Comparison of ENCODE assay signal across 8 cellular contexts in the genomic region with DNA sequence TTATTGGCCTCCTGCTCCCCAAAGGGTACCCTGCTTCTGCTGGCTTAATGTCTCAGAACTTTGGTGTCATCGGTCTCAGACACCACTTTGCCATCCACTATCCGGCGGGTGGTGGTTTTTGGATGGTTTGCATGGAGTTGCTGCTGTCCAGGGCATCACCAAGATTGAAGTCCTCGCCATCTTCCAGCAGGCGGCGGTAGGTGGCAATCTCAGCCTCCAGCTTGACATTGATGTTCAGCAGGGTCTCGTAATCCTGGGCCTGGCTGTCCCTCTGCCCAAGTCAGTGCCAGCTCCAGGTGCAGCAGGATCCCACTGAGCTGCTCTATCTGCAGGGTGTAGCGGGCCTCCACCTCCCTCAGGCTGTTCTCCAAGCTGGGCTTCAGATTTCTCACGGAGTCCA. TPM values are rescaled to one million over a fixed set of nuclear protein-coding genes. Genes with fewer than 3 reads are reported as not detected.
DNase-seq lines count a peak whose midpoint lies in the region; ATAC-seq and TF ChIP-seq lines count a peak whose summit lies in the region.
"Not testable (repeated sequence)": the region's sequence is repeated elsewhere in the genome, so short reads cannot be mapped to it uniquely, and the experiment has no call there.

No MANE protein-coding gene starts in this region.

- not testable (repeated sequence) for ATAC-seq in CD4-positive, CD25-positive, alpha-beta regulatory T cell (ENCODE audit: low read depth in 2 of 2)
- ATAC-seq in heart right ventricle, result peak in 3 of 8 donors; percentile 49 to 84 (median 52)

- peak; percentile 31 to 58 (median 40) for DNase-seq in CD4-positive, CD25-positive, alpha-beta regulatory T cell
- peak in 1 of 2 experiments; percentile 48 for DNase-seq in HL-60 (ENCODE audit: low read depth in 1 of 2, low spot score in 1 of 2)
- peak; percentile 54 for DNase-seq in OCI-M1 (lab: John Stamatoyannopoulos, UW)
- peak; percentile 64 to 70 for DNase-seq in activated CD4-positive, alpha-beta T cell treated with anti-CD3 and anti-CD28 coated beads, Interleukin-2, amount 50 U/mL, for 48 hours
- DNase-seq in astrocyte of the spinal cord (ENCODE audit: low read depth, low spot score), result not testable (repeated sequence)
- peak; percentile 72 to 79 for DNase-seq in heart right ventricle
- DNase-seq in osteocyte (ENCODE audit: extremely low spot score, unreplicated experiment), result peak; percentile 89
- DNase-seq in stimulated activated CD8-positive, alpha-beta memory T cell treated with anti-CD3 and anti-CD28 coated beads, Interleukin-2, amount 100 ng/mL, for 1 hour (ENCODE audit: low read depth in 2 of 2), result peak; percentile 20 to 44

- not testable (repeated sequence) for H3K27me3 ChIP-seq in CD4-positive, CD25-positive, alpha-beta regulatory T cell (ENCODE audit: control insufficient read depth, insufficient read depth, low read length); heart right ventricle
- H3K27me3 ChIP-seq in HL-60 (ENCODE audit: insufficient read depth, poor library complexity, severe bottlenecking), result peaks cover 15% of the 10 kb centered on the region

- H3K27ac ChIP-seq in CD4-positive, CD25-positive, alpha-beta regulatory T cell (ENCODE audit: insufficient read depth, low read length, poor library complexity, severe bottlenecking); HL-60 (replicated peaks); heart right ventricle: not testable (repeated sequence)

- H3K36me3 Mint-ChIP-seq in CD4-positive, CD25-positive, alpha-beta regulatory T cell; osteocyte (ENCODE audit: unreplicated experiment): not testable (repeated sequence)

- H3K36me3 ChIP-seq in CD4-positive, CD25-positive, alpha-beta regulatory T cell (ENCODE audit: control insufficient read depth, insufficient read depth, low read length); heart right ventricle: not testable (repeated sequence)

- in situ Hi-C loops in astrocyte of the spinal cord (cut with HindIII; ENCODE audit: low sequenced_read_pairs), result not testable (repeated sequence)

- H3K4me1 ChIP-seq in CD4-positive, CD25-positive, alpha-beta regulatory T cell (ENCODE audit: control insufficient read depth, insufficient read depth, low read length, poor library complexity, severe bottlenecking); heart right ventricle: not testable (repeated sequence)

- H3K9me3 ChIP-seq in CD4-positive, CD25-positive, alpha-beta regulatory T cell (ENCODE audit: control insufficient read depth in 2 of 2, low read length in 2 of 2); heart right ventricle: not testable (repeated sequence)

- peaks cover 35% of the 10 kb centered on the region for H3K27me3 Mint-ChIP-seq in CD4-positive, CD25-positive, alpha-beta regulatory T cell
- H3K27me3 Mint-ChIP-seq in osteocyte (ENCODE audit: unreplicated experiment), result peaks cover 37% of the 10 kb centered on the region

- not testable (repeated sequence) for H3K4me3 ChIP-seq in CD4-positive, CD25-positive, alpha-beta regulatory T cell (ENCODE audit: low read depth, low read length); HL-60 (replicated peaks; ENCODE audit: insufficient read depth, low read length); astrocyte of the spinal cord (ENCODE audit: low read depth, low read length); heart right ventricle

- H3K4me1 Mint-ChIP-seq in CD4-positive, CD25-positive, alpha-beta regulatory T cell; osteocyte (ENCODE audit: unreplicated experiment): not testable (repeated sequence)

- WGBS in heart right ventricle, 2 donors, result 56 to 68% methylated on average over 9 of the region's 9 CpGs

- intact Hi-C loops in heart right ventricle (cut with DNase I), result loop anchor here in 1 of 10 donors (2.0 kb wide), 1 partner anchor 53 kb away; the partner anchor contains the start of gene RPL32

- H3K4me3 Mint-ChIP-seq in CD4-positive, CD25-positive, alpha-beta regulatory T cell; osteocyte (ENCODE audit: unreplicated experiment): not testable (repeated sequence)

- not testable (repeated sequence) for H3K9me3 Mint-ChIP-seq in CD4-positive, CD25-positive, alpha-beta regulatory T cell; osteocyte (ENCODE audit: unreplicated experiment)

- not testable (repeated sequence) for H3K27ac Mint-ChIP-seq in CD4-positive, CD25-positive, alpha-beta regulatory T cell; osteocyte (ENCODE audit: unreplicated experiment)

- TF ChIP-seq CTCF in HL-60 (IDR thresholded peaks at IDR 0.05; ENCODE audit: insufficient read depth, low read length) (peak; percentile 33), astrocyte of the spinal cord (IDR thresholded peaks at IDR 0.05; ENCODE audit: low read depth, low read length) (peak; percentile 15), heart right ventricle (IDR thresholded peaks at IDR 0.05) (peak in 8 of 9 donors; percentile 20 to 67 (median 39)), osteocyte (IDR thresholded peaks at IDR 0.05) (peak; percentile 61)

RNA-seq across cellular contexts. Expression of gene CAND2, which starts 9.1 kb away (rescaled TPM):
- 0.72 TPM for total RNA-seq in CD4-positive, CD25-positive, alpha-beta regulatory T cell
- polyA plus RNA-seq in CD4-positive, CD25-positive, alpha-beta regulatory T cell, result under 1 TPM; 0.63 to 0.98 (median 0.83) TPM
- total RNA-seq in heart right ventricle, result 10 to 100 TPM; 46.9 to 99.0 (median 68.4) TPM
- polyA plus RNA-seq in heart right ventricle, result 10 to 100 TPM in 1 of 2 donors, 1 to 10 TPM in 1; 9.2 to 39.5 TPM
- total RNA-seq in osteocyte, result 9.6 and 10.4 TPM in 2 replicates

RNA-seq across cellular contexts. Expression of gene TMEM40, which starts 28.3 kb away (rescaled TPM):
- 4.4 TPM for total RNA-seq in CD4-positive, CD25-positive, alpha-beta regulatory T cell
- not detected for polyA plus RNA-seq in CD4-positive, CD25-positive, alpha-beta regulatory T cell
- total RNA-seq in heart right ventricle (1 to 10 TPM in 9 of 10 donors, under 1 TPM in 1; 0.68 to 6.9 (median 2.3) TPM), osteocyte (2.0 and 2.4 TPM in 2 replicates)
- 10 to 100 TPM in 1 of 2 donors, under 1 TPM in 1; 0.71 to 10.1 TPM for polyA plus RNA-seq in heart right ventricle

RNA-seq across cellular contexts. Expression of gene RPL32, which starts 54.0 kb away (rescaled TPM):
- 2,250 TPM for total RNA-seq in CD4-positive, CD25-positive, alpha-beta regulatory T cell
- polyA plus RNA-seq in CD4-positive, CD25-positive, alpha-beta regulatory T cell, result 1,000 to 10,000 TPM; 2,316 to 3,950 (median 3,295) TPM
- total RNA-seq in heart right ventricle (1,000 to 10,000 TPM in 2 of 10 donors, 100 to 1,000 TPM in 8; 827 to 1,102 (median 884) TPM), osteocyte (1,247 and 1,287 TPM in 2 replicates)
- polyA plus RNA-seq in heart right ventricle, result 1,000 to 10,000 TPM; 1,113 to 2,488 TPM
